13 cellular contexts compared by ENCODE assay signal in genomic region chr2:42118759-42119569, GRCh38. TPM values are rescaled to one million over a fixed set of nuclear protein-coding genes. Genes with fewer than 3 reads are reported as not detected.
A peak's percentile ranks its signal among the peaks of the same experiment; 100 is the strongest.
DNase-seq lines count a peak whose midpoint lies in the region; ATAC-seq and TF ChIP-seq lines count a peak whose summit lies in the region.
"Had no signal": no experiment of that assay in that cellular context is flagged by ENCODE, and none has a peak within 500 bp of the region (broad histone marks: within the 10 kb centered on the region; RNA-seq: fewer than 3 reads in every experiment).

No MANE protein-coding gene starts in this region.

- no peak overlapping the region for H3K4me3 Mint-ChIP-seq in activated CD4-positive, alpha-beta T cell treated with anti-CD3 and anti-CD28 coated beads, Interleukin-2, amount 10 ng/mL, durations not matched to agents 7 days and 5 days
- no peak overlapping the region for H3K4me3 Mint-ChIP-seq in T-helper 17 cell
- H3K4me3 Mint-ChIP-seq: type B pancreatic cell had no signal

- H3K4me1 Mint-ChIP-seq in activated CD4-positive, alpha-beta T cell treated with anti-CD3 and anti-CD28 coated beads, Interleukin-2, amount 10 ng/mL, durations not matched to agents 7 days and 5 days = peaks cover 46% of the 10 kb centered on the region
- H3K4me1 Mint-ChIP-seq in T-helper 17 cell = peaks cover 37% of the 10 kb centered on the region

- DNase-seq in activated CD4-positive, alpha-beta T cell treated with anti-CD3 and anti-CD28 coated beads, Interleukin-2, amount 10 ng/mL, durations not matched to agents 7 days and 5 days = no peak
- DNase-seq in activated CD4-positive, alpha-beta T cell treated with anti-CD3 and anti-CD28 coated beads for 1 hour = no peak
- DNase-seq in T-helper 17 cell = no peak
- DNase-seq in glomerular endothelial cell (ENCODE audit: extremely low read depth, low read depth, low spot score) = peak; percentile 41
- no peak for DNase-seq in thoracic aorta (ENCODE audit: low spot score)
- no peak for DNase-seq in NK-92 (lab: John Stamatoyannopoulos, UW; ENCODE audit: unreplicated experiment)
- DNase-seq: amygdala, H7, NCI-H446 treated with DMSO at 0.1 percent for 48 hours, posterior cingulate gyrus had no signal

- POLR2A ChIA-PET in activated CD4-positive, alpha-beta T cell treated with anti-CD3 and anti-CD28 coated beads, Interleukin-2, amount 10 ng/mL, durations not matched to agents 7 days and 5 days (lab: Charles Lee) = interaction anchor here (0.6 to 1.1 kb wide), 2 partner anchors 14 to 228 kb away, joined by 3 to 4 read pairs; no protein-coding TSS in a partner anchor

- H3K9me3 ChIP-seq in T-helper 17 cell (ENCODE audit: control insufficient read depth, low read length, poor library complexity, severe bottlenecking) (no peaks in the 10 kb centered on the region), thoracic aorta (no peaks in the 10 kb centered on the region)

- no peaks in the 10 kb centered on the region for H3K36me3 ChIP-seq in thoracic aorta

- H3K27ac Mint-ChIP-seq in activated CD4-positive, alpha-beta T cell treated with anti-CD3 and anti-CD28 coated beads, Interleukin-2, amount 10 ng/mL, durations not matched to agents 7 days and 5 days = peak overlapping the region; percentile 3
- H3K27ac Mint-ChIP-seq in T-helper 17 cell = peak overlapping the region; percentile 87

- no peak overlapping the region for H3K4me3 ChIP-seq in thoracic aorta

- ATAC-seq in T-helper 17 cell (no peak), thoracic aorta (ENCODE audit: insufficient number of reproducible peaks, low FRiP score, low read depth) (no peak), HG03565 (IDR thresholded peaks at IDR 0.05; ENCODE audit: unreplicated experiment) (no peak), GM21367 (IDR thresholded peaks at IDR 0.05; ENCODE audit: unreplicated experiment) (no peak)

- H3K27me3 ChIP-seq in thoracic aorta (replicated peaks; ENCODE audit: insufficient read depth) = no peaks in the 10 kb centered on the region

- H3K27me3 Mint-ChIP-seq in activated CD4-positive, alpha-beta T cell treated with anti-CD3 and anti-CD28 coated beads, Interleukin-2, amount 10 ng/mL, durations not matched to agents 7 days and 5 days = peaks cover 3% of the 10 kb centered on the region
- H3K27me3 Mint-ChIP-seq in T-helper 17 cell = no peaks in the 10 kb centered on the region

- H3K36me3 Mint-ChIP-seq in activated CD4-positive, alpha-beta T cell treated with anti-CD3 and anti-CD28 coated beads, Interleukin-2, amount 10 ng/mL, durations not matched to agents 7 days and 5 days (ENCODE audit: low read depth) = peaks cover 20% of the 10 kb centered on the region
- H3K36me3 Mint-ChIP-seq in T-helper 17 cell (ENCODE audit: low read depth) = peaks cover 5% of the 10 kb centered on the region
- H3K36me3 Mint-ChIP-seq: type B pancreatic cell had no signal

- peaks cover 16% of the 10 kb centered on the region for H3K9me3 Mint-ChIP-seq in activated CD4-positive, alpha-beta T cell treated with anti-CD3 and anti-CD28 coated beads, Interleukin-2, amount 10 ng/mL, durations not matched to agents 7 days and 5 days
- H3K9me3 Mint-ChIP-seq: type B pancreatic cell had no signal

- no peak for TF ChIP-seq CTCF in thoracic aorta (IDR thresholded peaks at IDR 0.05)

- peak overlapping the region; percentile 55 to 65 for H3K27ac ChIP-seq in thoracic aorta

- H3K4me1 ChIP-seq in thoracic aorta (ENCODE audit: control insufficient read depth in 1 of 2, low read depth in 2 of 2) = peaks cover 11 to 22% of the 10 kb centered on the region in 2 donors

- CTCF ChIA-PET in activated CD4-positive, alpha-beta T cell treated with anti-CD3 and anti-CD28 coated beads, Interleukin-2, amount 10 ng/mL, durations not matched to agents 7 days and 5 days (lab: Charles Lee) = interaction anchor here (0.8 to 5.6 kb wide), 2 partner anchors 9 to 13 kb away, joined by 3 to 25 read pairs; no protein-coding TSS in a partner anchor

RNA-seq across cellular contexts. Expression of gene EML4, which starts 50.2 kb away (rescaled TPM):
- 10 to 100 TPM; 93.8 to 99.6 TPM for total RNA-seq in activated CD4-positive, alpha-beta T cell treated with anti-CD3 and anti-CD28 coated beads, Interleukin-2, amount 10 ng/mL, durations not matched to agents 7 days and 5 days
- total RNA-seq in T-helper 17 cell (100 to 1,000 TPM; 292 to 348 TPM), glomerular endothelial cell (20.4 and 30.3 TPM in 2 replicates), thoracic aorta (10 to 100 TPM; 32.8 to 59.9 TPM)
